ENCODE assay signal across 9 cellular contexts in the genomic region with DNA sequence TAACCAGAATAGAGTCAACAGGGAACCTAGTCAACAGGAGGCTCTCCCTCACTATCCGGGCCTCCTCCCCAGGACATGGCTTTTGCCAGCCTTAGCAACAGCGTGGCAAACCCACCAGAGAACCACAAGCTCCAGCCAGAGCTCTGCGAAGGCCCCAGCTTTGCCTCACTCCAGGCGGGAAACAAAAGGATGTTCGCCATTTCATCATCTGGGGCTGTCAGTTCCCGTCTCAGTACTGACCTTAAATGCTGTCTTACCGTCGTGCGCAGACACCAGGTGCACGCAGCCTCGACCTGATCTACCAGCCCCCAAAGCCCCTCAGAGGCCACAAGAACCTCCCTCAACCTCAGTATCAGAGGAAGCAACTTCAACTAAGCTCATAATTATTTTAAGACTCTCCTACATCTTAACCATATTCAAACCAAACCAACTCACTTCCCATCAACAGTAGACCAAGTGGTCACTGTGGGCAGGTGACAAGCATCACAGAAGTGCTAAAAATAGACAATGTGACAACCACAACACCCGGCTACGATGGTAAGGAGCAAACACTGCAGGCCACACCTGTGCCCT.
DNase-seq lines count a peak whose midpoint lies in the region; ATAC-seq and TF ChIP-seq lines count a peak whose summit lies in the region.
"Had no signal": no experiment of that assay in that cellular context is flagged by ENCODE, and none has a peak within 500 bp of the region (broad histone marks: within the 10 kb centered on the region; RNA-seq: fewer than 3 reads in every experiment).

No MANE protein-coding gene starts in this region.

- H3K27ac Mint-ChIP-seq in activated T-helper 1 cell treated with anti-CD3 and anti-CD28 coated beads, Interleukin-12 subunit alpha, Interleukin-12 subunit beta, Interleukin-2, Interleukin-4 antibody, amounts not matched to agents 30 ng/mL and 10 ng/mL and 1 ng/mL, durations not matched to agents 14 hours and 24 hours and 36 hours = peak overlapping the region; percentile 100

- intact Hi-C loops in activated T-helper 1 cell treated with anti-CD3 and anti-CD28 coated beads, Interleukin-12 subunit alpha, Interleukin-12 subunit beta, Interleukin-2, Interleukin-4 antibody, amounts not matched to agents 30 ng/mL and 10 ng/mL and 1 ng/mL, durations not matched to agents 14 hours and 24 hours and 36 hours (cut with micrococcal nuclease) = loop anchor here (10.0 kb wide), 1 partner anchor 1998 kb away; a partner anchor contains a TSS
- intact Hi-C loops in transverse colon (cut with DNase I; ENCODE audit: low total_unique reads) = no loop called here

- peak overlapping the region in 3 of 4 donors; percentile 30 to 58 (median 38) for H3K27ac ChIP-seq in transverse colon
- H3K27ac ChIP-seq: parathyroid adenoma had no signal

- H3K4me1 ChIP-seq in transverse colon = peaks cover 0 to 25% (median 17%) of the 10 kb centered on the region in 4 donors
- H3K4me1 ChIP-seq: parathyroid adenoma had no signal

- in situ Hi-C loops in transverse colon (cut with MboI; ENCODE audit: low pct_ligation_motif_present in 1 of 4, low pct_unique_long_range_greater_than_20kb in 1 of 4, low sequenced_read_pairs in 3 of 4) = no loop called here

- WGBS in transverse colon (ENCODE audit: low coverage in 1 of 2), 2 donors = 77% methylated on average over 13 of the region's 13 CpGs; no CpG with 5 or more reads in 1 of the 2 donors

- peak overlapping the region; percentile 77 for H3K4me3 Mint-ChIP-seq in activated T-helper 1 cell treated with anti-CD3 and anti-CD28 coated beads, Interleukin-12 subunit alpha, Interleukin-12 subunit beta, Interleukin-2, Interleukin-4 antibody, amounts not matched to agents 30 ng/mL and 10 ng/mL and 1 ng/mL, durations not matched to agents 14 hours and 24 hours and 36 hours

- TF ChIP-seq CTCF in transverse colon (IDR thresholded peaks at IDR 0.05) (no peak), omental fat pad (IDR thresholded peaks at IDR 0.05) (no peak)

- no peaks in the 10 kb centered on the region for H3K27me3 ChIP-seq in transverse colon

- H3K27me3 Mint-ChIP-seq in activated T-helper 1 cell treated with anti-CD3 and anti-CD28 coated beads, Interleukin-12 subunit alpha, Interleukin-12 subunit beta, Interleukin-2, Interleukin-4 antibody, amounts not matched to agents 30 ng/mL and 10 ng/mL and 1 ng/mL, durations not matched to agents 14 hours and 24 hours and 36 hours (ENCODE audit: insufficient read depth) = no peaks in the 10 kb centered on the region

- ATAC-seq in HG03095 (IDR thresholded peaks at IDR 0.05; ENCODE audit: unreplicated experiment) (peak; percentile 72), omental fat pad (ENCODE audit: low FRiP score) (no peak)

- no peak for TF ChIP-seq POLR2A in transverse colon (IDR thresholded peaks at IDR 0.05)

- TF ChIP-seq EP300 in transverse colon (IDR thresholded peaks at IDR 0.05; ENCODE audit: low read depth) = no peak

- peaks cover 5% of the 10 kb centered on the region for H3K9me3 Mint-ChIP-seq in activated T-helper 1 cell treated with anti-CD3 and anti-CD28 coated beads, Interleukin-12 subunit alpha, Interleukin-12 subunit beta, Interleukin-2, Interleukin-4 antibody, amounts not matched to agents 30 ng/mL and 10 ng/mL and 1 ng/mL, durations not matched to agents 14 hours and 24 hours and 36 hours

- no peaks in the 10 kb centered on the region for H3K9me3 ChIP-seq in transverse colon

- peak; percentile 47 for DNase-seq in stimulated activated naive CD4-positive, alpha-beta T cell treated with Interleukin-2 at 50 U/mL for 16 hours (lab: John Stamatoyannopoulos, UW)
- DNase-seq in stimulated activated naive CD4-positive, alpha-beta T cell (lab: John Stamatoyannopoulos, UW) = no peak
- DNase-seq in activated T-helper 1 cell treated with anti-CD3 and anti-CD28 coated beads, Interleukin-12 subunit alpha, Interleukin-12 subunit beta, Interleukin-2, Interleukin-4 antibody, amounts not matched to agents 30 ng/mL and 10 ng/mL and 1 ng/mL, durations not matched to agents 14 hours and 24 hours and 36 hours (ENCODE audit: low spot score) = no peak
- DNase-seq in transverse colon (peak; percentile 62), NCI-H146 (lab: John Stamatoyannopoulos, UW) (no peak), COR-L47 (lab: John Stamatoyannopoulos, UW) (no peak), omental fat pad (ENCODE audit: low spot score) (no peak)

- no peak overlapping the region for H3K4me3 ChIP-seq in transverse colon

- no peaks in the 10 kb centered on the region for H3K36me3 ChIP-seq in transverse colon

- H3K4me1 Mint-ChIP-seq in activated T-helper 1 cell treated with anti-CD3 and anti-CD28 coated beads, Interleukin-12 subunit alpha, Interleukin-12 subunit beta, Interleukin-2, Interleukin-4 antibody, amounts not matched to agents 30 ng/mL and 10 ng/mL and 1 ng/mL, durations not matched to agents 14 hours and 24 hours and 36 hours (ENCODE audit: low read depth) = peaks cover 96% of the 10 kb centered on the region

- peaks cover 57% of the 10 kb centered on the region for H3K36me3 Mint-ChIP-seq in activated T-helper 1 cell treated with anti-CD3 and anti-CD28 coated beads, Interleukin-12 subunit alpha, Interleukin-12 subunit beta, Interleukin-2, Interleukin-4 antibody, amounts not matched to agents 30 ng/mL and 10 ng/mL and 1 ng/mL, durations not matched to agents 14 hours and 24 hours and 36 hours (ENCODE audit: low read depth)

Comparison
In these comparisons a context has a peak if more than half of its experiments do, and no peak if none do; other contexts are left out.
1. DNase-seq: peak in stimulated activated naive CD4-positive, alpha-beta T cell treated with Interleukin-2 at 50 U/mL for 16 hours (single experiment) and transverse colon (single experiment); none in stimulated activated naive CD4-positive, alpha-beta T cell (0 of 6), activated T-helper 1 cell treated with anti-CD3 and anti-CD28 coated beads, Interleukin-12 subunit alpha, Interleukin-12 subunit beta, Interleukin-2, Interleukin-4 antibody, amounts not matched to agents 30 ng/mL and 10 ng/mL and 1 ng/mL, durations not matched to agents 14 hours and 24 hours and 36 hours (single experiment), NCI-H146 (single experiment), COR-L47 (single experiment) and omental fat pad (single experiment).